ENCODE assay signal across 10 cellular contexts in the genomic region with DNA sequence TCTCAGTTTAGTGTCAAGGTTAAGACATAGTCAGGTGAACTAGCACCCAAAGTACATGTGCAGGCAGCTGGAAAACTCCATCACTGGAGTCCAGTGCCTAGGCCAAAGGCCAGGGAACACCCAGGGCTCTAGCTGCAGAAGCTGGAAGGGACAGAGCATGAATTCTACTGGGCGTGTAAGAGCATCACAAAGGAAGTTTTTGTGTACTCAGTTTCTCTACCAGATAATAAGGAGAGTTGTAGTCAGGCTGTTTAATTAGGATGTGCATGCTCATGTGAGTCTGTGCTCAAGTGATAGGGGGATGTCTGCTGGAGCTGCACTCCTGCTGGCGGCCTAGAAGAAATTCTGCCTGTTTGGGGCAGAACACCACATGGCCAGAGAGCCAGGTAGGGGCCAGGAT. TPM values are rescaled to one million over a fixed set of nuclear protein-coding genes. Genes with fewer than 3 reads are reported as not detected.
DNase-seq lines count a peak whose midpoint lies in the region; ATAC-seq, FAIRE-seq and TF ChIP-seq lines count a peak whose summit lies in the region.
"Had no signal": no experiment of that assay in that cellular context is flagged by ENCODE, and none has a peak within 500 bp of the region (broad histone marks: within the 10 kb centered on the region; RNA-seq: fewer than 3 reads in every experiment).

No MANE protein-coding gene starts in this region.

- H3K4me1 ChIP-seq in PC-9 (replicated peaks; ENCODE audit: insufficient read depth) (peaks cover 10% of the 10 kb centered on the region; the same call in 1 of the 2 replicates), endodermal cell (ENCODE audit: control insufficient read depth, insufficient read depth, low read length) (no peaks in the 10 kb centered on the region), neuronal stem cell (ENCODE audit: control insufficient read depth in 2 of 2, insufficient read depth in 1 of 2, low read depth in 1 of 2, low read length in 2 of 2) (peaks cover 0 to 5% of the 10 kb centered on the region in 2 donors)

- H3K79me2 ChIP-seq in PC-9 (ENCODE audit: low read depth) = peaks cover 17% of the 10 kb centered on the region

- intact Hi-C loops in activated CD4-positive, alpha-beta T cell treated with anti-CD3 and anti-CD28 coated beads, Interleukin-2, amount 10 ng/mL, durations not matched to agents 24 days and 14 days (cut with micrococcal nuclease) = loop anchor here (2.0 kb wide), 1 partner anchor 59 kb away; the partner anchor contains the start of gene SRSF6
- intact Hi-C loops in PC-9 (cut with micrococcal nuclease; ENCODE audit: unreplicated experiment) = no loop called here

- H3K9me3 Mint-ChIP-seq in activated CD4-positive, alpha-beta T cell treated with anti-CD3 and anti-CD28 coated beads, Interleukin-2, amount 10 ng/mL, durations not matched to agents 24 days and 14 days = no peaks in the 10 kb centered on the region
- H3K9me3 Mint-ChIP-seq in endodermal cell (peaks cover 5% of the 10 kb centered on the region), progenitor cell of endocrine pancreas (ENCODE audit: low read depth) (no peaks in the 10 kb centered on the region)
- H3K9me3 Mint-ChIP-seq: activated naive CD4-positive, alpha-beta T cell treated with anti-CD3 and anti-CD28 coated beads, Interleukin-2, amount 50 U/mL, for 72 hours had no signal

- H3K27me3 Mint-ChIP-seq in activated CD4-positive, alpha-beta T cell treated with anti-CD3 and anti-CD28 coated beads, Interleukin-2, amount 10 ng/mL, durations not matched to agents 24 days and 14 days = no peaks in the 10 kb centered on the region
- H3K27me3 Mint-ChIP-seq in endodermal cell (ENCODE audit: insufficient read depth) (no peaks in the 10 kb centered on the region), progenitor cell of endocrine pancreas (no peaks in the 10 kb centered on the region)

- H3K4me1 Mint-ChIP-seq in activated CD4-positive, alpha-beta T cell treated with anti-CD3 and anti-CD28 coated beads, Interleukin-2, amount 10 ng/mL, durations not matched to agents 24 days and 14 days = peaks cover 6% of the 10 kb centered on the region
- H3K4me1 Mint-ChIP-seq in endodermal cell = no peaks in the 10 kb centered on the region
- H3K4me1 Mint-ChIP-seq in progenitor cell of endocrine pancreas (ENCODE audit: low read depth) = peaks cover 2% of the 10 kb centered on the region

- peaks cover 5% of the 10 kb centered on the region for H3K36me3 Mint-ChIP-seq in activated CD4-positive, alpha-beta T cell treated with anti-CD3 and anti-CD28 coated beads, Interleukin-2, amount 10 ng/mL, durations not matched to agents 24 days and 14 days (ENCODE audit: low read depth)
- H3K36me3 Mint-ChIP-seq in endodermal cell (ENCODE audit: low read depth) = peaks cover 36% of the 10 kb centered on the region
- peaks cover 11% of the 10 kb centered on the region for H3K36me3 Mint-ChIP-seq in progenitor cell of endocrine pancreas (ENCODE audit: insufficient read depth)

- H4K20me1 ChIP-seq in PC-9 (ENCODE audit: insufficient read depth) = no peaks in the 10 kb centered on the region

- no peak for DNase-seq in activated CD4-positive, alpha-beta T cell treated with anti-CD3 and anti-CD28 coated beads, Interleukin-2, amount 10 ng/mL, durations not matched to agents 24 days and 14 days
- DNase-seq in activated CD4-positive, alpha-beta T cell treated with anti-CD3 and anti-CD28 coated beads, Interleukin-2, amount 50 U/mL, for 4 hours = no peak
- DNase-seq in PC-9 = no peak
- no peak for DNase-seq in endodermal cell
- DNase-seq in progenitor cell of endocrine pancreas (ENCODE audit: low spot score, unreplicated experiment) = no peak
- DNase-seq in GM19239 (ENCODE audit: insufficient read length, low spot score) = no peak
- no peak for DNase-seq in neuronal stem cell (ENCODE audit: low spot score)

- no peak overlapping the region for H3K18ac ChIP-seq in neuronal stem cell (ENCODE audit: low read length)

- H3K4me3 ChIP-seq in PC-9 (peak overlapping the region; percentile 60; the same call in 1 of the 2 replicates), endodermal cell (ENCODE audit: low read length) (peak overlapping the region; percentile 73), neuronal stem cell (ENCODE audit: low read length in 2 of 2) (peak overlapping the region in 1 of 2 donors; percentile 95)

- no peak overlapping the region for H3K14ac ChIP-seq in neuronal stem cell (ENCODE audit: low read length)

- H3K9me2 ChIP-seq in PC-9 (ENCODE audit: insufficient read depth) = no peaks in the 10 kb centered on the region

- H2AFZ ChIP-seq in PC-9 (no peak overlapping the region), neuronal stem cell (ENCODE audit: low read length) (no peak overlapping the region)

- TF ChIP-seq CTCF in PC-9 (conservative IDR thresholded peaks at IDR 0.05) (no peak), endodermal cell (conservative IDR thresholded peaks at IDR 0.05) (no peak), progenitor cell of endocrine pancreas (IDR thresholded peaks at IDR 0.05; ENCODE audit: unreplicated experiment) (no peak)

- no peak overlapping the region for H3K4ac ChIP-seq in neuronal stem cell (ENCODE audit: low read length)

- H2BK5ac ChIP-seq in neuronal stem cell (ENCODE audit: low read length) = no peak overlapping the region

- H2BK15ac ChIP-seq in neuronal stem cell (ENCODE audit: low read length) = no peak overlapping the region

- WGBS in endodermal cell (ENCODE audit: insufficient coverage in 1 of 2, insufficient read length in 1 of 2), 2 experiments = 86 to 90% methylated on average over 2 of the region's 2 CpGs
- no CpG with 5 or more reads among the region's 2 CpGs for WGBS in neuronal stem cell (ENCODE audit: extremely low coverage in 2 of 2, insufficient read length in 2 of 2, insufficient replicate concordance in 1 of 2), 2 donors

- CTCF ChIA-PET in PC-9 (lab: Charles Lee) = no interaction called here

- H3K27ac Mint-ChIP-seq in activated CD4-positive, alpha-beta T cell treated with anti-CD3 and anti-CD28 coated beads, Interleukin-2, amount 10 ng/mL, durations not matched to agents 24 days and 14 days = no peak overlapping the region
- H3K27ac Mint-ChIP-seq in endodermal cell (no peak overlapping the region), progenitor cell of endocrine pancreas (no peak overlapping the region)

- H2BK120ac ChIP-seq in neuronal stem cell (ENCODE audit: low read depth, low read length) = no peak overlapping the region

- H2AK5ac ChIP-seq in neuronal stem cell (ENCODE audit: low read depth, low read length) = no peak overlapping the region

- H2BK12ac ChIP-seq in neuronal stem cell (ENCODE audit: low read length) = no peak overlapping the region

- H3F3A ChIP-seq in PC-9 (ENCODE audit: insufficient read depth, low read depth) = no peaks in the 10 kb centered on the region

- no peaks in the 10 kb centered on the region for H3K9me3 ChIP-seq in PC-9 (ENCODE audit: insufficient read depth, low read depth)
- H3K9me3 ChIP-seq in endodermal cell (ENCODE audit: control insufficient read depth, low read length) = peaks cover 9% of the 10 kb centered on the region
- peaks cover 0 to 6% of the 10 kb centered on the region in 2 donors for H3K9me3 ChIP-seq in neuronal stem cell (replicated peaks in 1 of 2; ENCODE audit: control insufficient read depth in 2 of 2, insufficient read depth in 1 of 2, low read depth in 1 of 2, low read length in 2 of 2)

- H3K27me3 ChIP-seq in PC-9 (ENCODE audit: insufficient read depth, low read depth) (no peaks in the 10 kb centered on the region), endodermal cell (ENCODE audit: control insufficient read depth, insufficient read depth, low read length, poor library complexity, severe bottlenecking) (no peaks in the 10 kb centered on the region), neuronal stem cell (ENCODE audit: control insufficient read depth in 3 of 3, insufficient read depth in 3 of 3, low read depth in 1 of 3, low read length in 3 of 3) (no peaks in the 10 kb centered on the region)

- POLR2A ChIA-PET in PC-9 (lab: Charles Lee; ENCODE audit: unreplicated experiment) = interaction anchor here (0.8 kb wide), 1 partner anchor 58 kb away, joined by 10 read pairs; no protein-coding TSS in a partner anchor

- no peak overlapping the region for H4K8ac ChIP-seq in neuronal stem cell (ENCODE audit: low read depth, low read length)

- H3K79me1 ChIP-seq in neuronal stem cell (ENCODE audit: low read depth, low read length) = no peaks in the 10 kb centered on the region

- H3K36me3 ChIP-seq in PC-9 (ENCODE audit: low read depth) (no peaks in the 10 kb centered on the region), endodermal cell (ENCODE audit: control insufficient read depth, insufficient read depth, low read length) (peaks cover 22% of the 10 kb centered on the region), neuronal stem cell (replicated peaks in 1 of 2; ENCODE audit: control insufficient read depth in 2 of 2, insufficient read depth in 2 of 2, low read length in 2 of 2) (peaks cover 0 to 20% of the 10 kb centered on the region in 2 donors)

- peak overlapping the region; percentile 97 for H3K4me3 Mint-ChIP-seq in activated CD4-positive, alpha-beta T cell treated with anti-CD3 and anti-CD28 coated beads, Interleukin-2, amount 10 ng/mL, durations not matched to agents 24 days and 14 days
- H3K4me3 Mint-ChIP-seq in endodermal cell (peak overlapping the region; percentile 84), progenitor cell of endocrine pancreas (ENCODE audit: low read depth) (peak overlapping the region; percentile 96)

- H3K9ac ChIP-seq in endodermal cell (ENCODE audit: extremely low read depth, low read length, poor library complexity, severe bottlenecking) (no peak overlapping the region), neuronal stem cell (ENCODE audit: low read depth, low read length, poor library complexity) (no peak overlapping the region)

- H3K4me2 ChIP-seq in PC-9 = peak overlapping the region; percentile 73
- no peak overlapping the region for H3K4me2 ChIP-seq in neuronal stem cell (ENCODE audit: insufficient read depth, low read length, poor library complexity, severe bottlenecking)

- BruUV-seq in PC-9 (replicated peaks; lab: Mats Ljungman, UMichigan) = no TSS peak

- H3K23ac ChIP-seq in neuronal stem cell (ENCODE audit: low read depth, low read length, poor library complexity) = no peak overlapping the region

- no peak for FAIRE-seq in GM19239 (lab: Jason Lieb, UNC)

- H4K91ac ChIP-seq in neuronal stem cell (ENCODE audit: low read depth, low read length, poor library complexity) = no peak overlapping the region

- H3K27ac ChIP-seq in PC-9 = no peak overlapping the region
- no peak overlapping the region for H3K27ac ChIP-seq in endodermal cell (ENCODE audit: low read depth, low read length)
- H3K27ac ChIP-seq in neuronal stem cell (replicated peaks; ENCODE audit: low read length) = no peak overlapping the region
- H3K27ac ChIP-seq: HL-60 had no signal

- no peak for ATAC-seq in GM21576 (IDR thresholded peaks at IDR 0.05; ENCODE audit: unreplicated experiment)
- ATAC-seq: activated naive CD4-positive, alpha-beta T cell treated with anti-CD3 and anti-CD28 coated beads, Interleukin-2, amount 50 U/mL, for 72 hours had no signal

RNA-seq across cellular contexts. Expression of gene L3MBTL1, which starts 8.1 kb away (rescaled TPM):
- total RNA-seq in activated CD4-positive, alpha-beta T cell treated with anti-CD3 and anti-CD28 coated beads, Interleukin-2, amount 10 ng/mL, durations not matched to agents 24 days and 14 days = 8.8 and 9.9 TPM in 2 replicates
- total RNA-seq in PC-9 (2021) (34.9 and 42.7 TPM in 2 replicates), endodermal cell (10 to 100 TPM; 38.4 to 57.6 TPM), progenitor cell of endocrine pancreas (42.8 and 45.7 TPM in 2 replicates)
- polyA plus RNA-seq in endodermal cell (2013, experiment 1 of 2) = 14.3 TPM
- polyA plus RNA-seq in endodermal cell (2013, experiment 2 of 2) = 12.5 TPM
- 9.2 TPM for polyA plus RNA-seq in neuronal stem cell (2013, experiment 1 of 2)
- 9.7 TPM for polyA plus RNA-seq in neuronal stem cell (2013, experiment 2 of 2)

RNA-seq across cellular contexts. Expression of gene SGK2, which starts 43.2 kb away (rescaled TPM):
- 0.23 TPM in 1 of 2 replicates, not detected in the other for total RNA-seq in activated CD4-positive, alpha-beta T cell treated with anti-CD3 and anti-CD28 coated beads, Interleukin-2, amount 10 ng/mL, durations not matched to agents 24 days and 14 days
- 3.1 and 3.7 TPM in 2 replicates for total RNA-seq in PC-9 (2021)
- total RNA-seq in endodermal cell = 1 to 10 TPM; 1.6 to 5.3 TPM
- polyA plus RNA-seq in endodermal cell (2013, experiment 1 of 2) = 1.9 TPM
- polyA plus RNA-seq in endodermal cell (2013, experiment 2 of 2) = 2.3 TPM
- 8.7 and 8.9 TPM in 2 replicates for total RNA-seq in progenitor cell of endocrine pancreas
- 1.7 TPM for polyA plus RNA-seq in neuronal stem cell (2013, experiment 1 of 2)
- polyA plus RNA-seq in neuronal stem cell (2013, experiment 2 of 2) = 1.9 TPM

RNA-seq across cellular contexts. Expression of gene SRSF6, which starts 57.9 kb away (rescaled TPM):
- 206 TPM in 2 replicates for total RNA-seq in activated CD4-positive, alpha-beta T cell treated with anti-CD3 and anti-CD28 coated beads, Interleukin-2, amount 10 ng/mL, durations not matched to agents 24 days and 14 days
- 100 and 136 TPM in 2 replicates for total RNA-seq in PC-9 (2021)
- total RNA-seq in endodermal cell = 100 to 1,000 TPM; 146 to 199 TPM
- 156 TPM for polyA plus RNA-seq in endodermal cell (2013, experiment 1 of 2)
- 138 TPM for polyA plus RNA-seq in endodermal cell (2013, experiment 2 of 2)
- 369 and 381 TPM in 2 replicates for total RNA-seq in progenitor cell of endocrine pancreas
- 84.4 TPM for polyA plus RNA-seq in neuronal stem cell (2013, experiment 1 of 2)
- 85.8 TPM for polyA plus RNA-seq in neuronal stem cell (2013, experiment 2 of 2)
